ENCODE assay signal across 8 cellular contexts in genomic region chr10:117226813-117227451, GRCh38. TPM values are rescaled to one million over a fixed set of nuclear protein-coding genes. Genes with fewer than 3 reads are reported as not detected.
DNase-seq lines count a peak whose midpoint lies in the region; ATAC-seq and TF ChIP-seq lines count a peak whose summit lies in the region.

No MANE protein-coding gene starts in this region.

- no peak overlapping the region for H3K4me3 Mint-ChIP-seq in neural crest cell

- in situ Hi-C loops in ACHN (cut with HindIII; ENCODE audit: low pct_ligation_motif_present, low pct_unique_long_range_greater_than_20kb, low sequenced_read_pairs), result no loop called here
- in situ Hi-C loops in GM13977 (cut with MboI; ENCODE audit: low pct_unique_long_range_greater_than_20kb, low sequenced_read_pairs, unreplicated experiment), result loop anchor here (10.0 kb wide), 1 partner anchor 88 kb away; no protein-coding TSS in a partner anchor

- H3K27me3 Mint-ChIP-seq in neural crest cell (ENCODE audit: low read depth), result peaks cover 43% of the 10 kb centered on the region

- ATAC-seq in HG03460 (IDR thresholded peaks at IDR 0.05; ENCODE audit: unreplicated experiment), result no peak

- H3K4me3 ChIP-seq in cardiac fibroblast (replicated peaks in 1 of 2; ENCODE audit: low read depth in 2 of 2, low read length in 2 of 2), result no peak overlapping the region

- peaks cover 3% of the 10 kb centered on the region for H3K9me3 Mint-ChIP-seq in neural crest cell

- peaks cover 28% of the 10 kb centered on the region for H3K4me1 Mint-ChIP-seq in neural crest cell

- peak; percentile 63 for DNase-seq in ACHN
- DNase-seq in GM13977 (ENCODE audit: low spot score), result peak; percentile 48
- peak; percentile 65 for DNase-seq in MV-4-11 (lab: John Stamatoyannopoulos, UW)
- peak; percentile 41 to 43 for DNase-seq in cardiac fibroblast (ENCODE audit: low read depth in 2 of 2)
- no peak for DNase-seq in neural crest cell (ENCODE audit: low read depth, low spot score)
- DNase-seq in HuH-7.5 (ENCODE audit: low spot score), result no peak
- DNase-seq in stimulated activated CD4-positive, alpha-beta T cell treated with anti-CD3 and anti-CD28 coated beads, Interleukin-4, amount 100 ng/mL, for 1 hour, result no peak

- TF ChIP-seq CTCF in GM13977 (IDR thresholded peaks at IDR 0.05; ENCODE audit: extremely low read depth, insufficient read depth, missing control alignments) (peak; percentile 61), cardiac fibroblast (IDR thresholded peaks at IDR 0.05; ENCODE audit: low read depth, low read length) (peak; percentile 54), neural crest cell (conservative IDR thresholded peaks at IDR 0.05) (peak; percentile 51)

- no peak overlapping the region for H3K27ac Mint-ChIP-seq in neural crest cell (ENCODE audit: unreplicated experiment)

- H3K36me3 Mint-ChIP-seq in neural crest cell (ENCODE audit: low read depth), result no peaks in the 10 kb centered on the region

RNA-seq across cellular contexts. Expression of gene SLC18A2, which starts 14.0 kb away (rescaled TPM):
- total RNA-seq in neural crest cell, result 0.05 and 0.07 TPM in 2 replicates

RNA-seq across cellular contexts. Expression of gene KCNK18, which starts 29.6 kb away (rescaled TPM):
- not detected in 2 replicates for total RNA-seq in neural crest cell

Comparison
In these comparisons a context has a peak if more than half of its experiments do, and no peak if none do; other contexts are left out.
1. DNase-seq: peak in ACHN (single experiment), GM13977 (single experiment), MV-4-11 (single experiment) and cardiac fibroblast (2 of 2); none in neural crest cell (single experiment), HuH-7.5 (single experiment) and stimulated activated CD4-positive, alpha-beta T cell treated with anti-CD3 and anti-CD28 coated beads, Interleukin-4, amount 100 ng/mL, for 1 hour (single experiment).
2. Peak in every context shown above with its lines, with median percentiles within 50 percentile points of each other: CTCF ChIP-seq.